18 cellular contexts compared by ENCODE assay signal in genomic region chrX:43728966-43729365, GRCh38.
"Had no signal": no experiment of that assay in that cellular context is flagged by ENCODE, and none has a peak within 500 bp of the region (broad histone marks: within the 10 kb centered on the region; RNA-seq: fewer than 3 reads in every experiment).

No MANE protein-coding gene starts in this region.

- H3K9me3 ChIP-seq: SJSA1 had no signal

- H3K27me3 ChIP-seq: SJSA1 had no signal

- FAIRE-seq: RCC 7860 had no signal

- DNase-seq: KBM-7, NCI-H1048, NCI-H1105, NCI-H1417, NCI-H1436 treated with DMSO at 0.1 percent for 48 hours, NCI-H1694, NCI-H187 treated with DMSO at 0.1 percent for 48 hours, NCI-H2029 treated with DMSO at 0.1 percent for 48 hours, NCI-H2171 treated with DMSO at 0.1 percent for 48 hours, NCI-H524, NCI-H526 treated with DMSO at 0.1 percent for 48 hours, NCI-H748 treated with DMSO at 0.1 percent for 48 hours, Right ventricle myocardium superior, RPMI8226, SIG-M5 had no signal

- H3K27ac ChIP-seq: SJSA1, SK-N-MC had no signal

- H3K4me1 ChIP-seq: SJSA1 had no signal

- H3K36me3 ChIP-seq: SJSA1 had no signal

- H3K4me3 ChIP-seq: SJSA1, SK-N-MC had no signal
